In the genomic region with DNA sequence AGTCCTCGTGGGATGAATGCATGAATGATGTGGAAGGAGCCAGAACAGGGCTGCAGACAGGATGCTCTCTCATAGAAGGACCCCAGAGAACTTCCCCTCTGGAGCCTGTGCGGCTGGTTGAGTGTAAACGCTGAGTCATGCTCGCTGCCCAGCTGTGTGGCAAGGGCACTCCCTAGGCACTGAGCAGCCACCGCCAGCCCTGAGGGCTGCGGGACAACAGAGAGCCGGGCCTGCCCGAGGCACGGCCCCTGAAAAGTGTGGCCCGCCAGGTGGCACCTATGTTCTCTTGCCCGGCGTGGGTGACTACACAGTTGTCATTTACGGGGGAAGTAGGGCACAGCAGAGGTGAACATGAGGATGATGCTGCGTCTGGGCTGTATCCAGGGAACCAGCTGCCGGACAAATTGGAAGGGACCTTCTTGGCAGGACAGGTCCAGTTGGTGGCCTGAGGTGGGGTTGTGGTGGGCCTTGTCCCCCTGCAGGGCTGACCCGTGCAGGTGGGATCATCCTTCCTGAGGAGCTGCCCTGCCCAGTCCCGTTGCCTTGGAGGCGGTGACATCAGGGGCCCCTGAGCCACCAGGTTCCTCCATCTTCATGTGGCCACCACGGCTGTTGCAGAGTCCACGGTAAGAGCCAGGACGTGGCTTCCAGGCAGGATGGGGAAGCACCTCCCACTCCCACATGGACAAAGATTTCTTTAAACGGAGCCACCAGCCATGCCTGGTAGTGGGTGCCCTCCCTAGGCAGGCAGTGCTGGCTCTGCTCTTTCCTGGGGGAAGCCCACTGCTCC, we compare ENCODE assay signal across 9 cellular contexts.
DNase-seq lines count a peak whose midpoint lies in the region; ATAC-seq and TF ChIP-seq lines count a peak whose summit lies in the region.
"Had no signal": no experiment of that assay in that cellular context is flagged by ENCODE, and none has a peak within 500 bp of the region (broad histone marks: within the 10 kb centered on the region; RNA-seq: fewer than 3 reads in every experiment).

No MANE protein-coding gene starts in this region.

- H3K36me3 ChIP-seq in lower lobe of right lung = no peaks in the 10 kb centered on the region
- H3K36me3 ChIP-seq: gastrocnemius medialis had no signal

- intact Hi-C loops in lower lobe of right lung (cut with DNase I) = no loop called here

- TF ChIP-seq POLR2A in GM18505 (IDR thresholded peaks at IDR 0.05; ENCODE audit: borderline replicate concordance, extremely low read depth, insufficient read depth, insufficient read length) = no peak

- no peak overlapping the region for H3K4me3 ChIP-seq in lower lobe of right lung
- H3K4me3 ChIP-seq: gastrocnemius medialis had no signal

- ATAC-seq in lower lobe of right lung (peak; percentile 62 to 64), GM21367 (IDR thresholded peaks at IDR 0.05; ENCODE audit: unreplicated experiment) (no peak), GM21723 (IDR thresholded peaks at IDR 0.05; ENCODE audit: unreplicated experiment) (no peak), GM18505 (IDR thresholded peaks at IDR 0.05; ENCODE audit: unreplicated experiment) (no peak)

- no peaks in the 10 kb centered on the region for H3K9me3 ChIP-seq in lower lobe of right lung
- H3K9me3 ChIP-seq: gastrocnemius medialis had no signal

- peaks cover 28% of the 10 kb centered on the region for H3K4me1 ChIP-seq in lower lobe of right lung

- peaks cover 17% of the 10 kb centered on the region for H3K27me3 ChIP-seq in lower lobe of right lung (ENCODE audit: low read depth)

- H3K27ac ChIP-seq in lower lobe of right lung = no peak overlapping the region
- H3K27ac ChIP-seq: gastrocnemius medialis had no signal

- no peak for TF ChIP-seq CTCF in lower lobe of right lung (IDR thresholded peaks at IDR 0.05)

- DNase-seq in Ammon's horn (ENCODE audit: low spot score) = peak; percentile 83
- peak; percentile 27 for DNase-seq in HK-2 (ENCODE audit: unreplicated experiment)
- DNase-seq in UCSD-AML1 (lab: John Stamatoyannopoulos, UW; ENCODE audit: unreplicated experiment) = peak; percentile 82
- DNase-seq in lower lobe of right lung = peak; percentile 71
- DNase-seq in activated CD8-positive, alpha-beta memory T cell treated with anti-CD3 and anti-CD28 coated beads, Interleukin-2, amount 50 U/mL, for 4 hours = no peak
- DNase-seq: gastrocnemius medialis had no signal

Comparison
In these comparisons a context has a peak if more than half of its experiments do, and no peak if none do; other contexts are left out.
1. ATAC-seq: peak in lower lobe of right lung (2 of 2); none in GM21367 (single experiment), GM21723 (single experiment) and GM18505 (single experiment).